Comparison of ENCODE assay signal across 8 cellular contexts in the genomic region with DNA sequence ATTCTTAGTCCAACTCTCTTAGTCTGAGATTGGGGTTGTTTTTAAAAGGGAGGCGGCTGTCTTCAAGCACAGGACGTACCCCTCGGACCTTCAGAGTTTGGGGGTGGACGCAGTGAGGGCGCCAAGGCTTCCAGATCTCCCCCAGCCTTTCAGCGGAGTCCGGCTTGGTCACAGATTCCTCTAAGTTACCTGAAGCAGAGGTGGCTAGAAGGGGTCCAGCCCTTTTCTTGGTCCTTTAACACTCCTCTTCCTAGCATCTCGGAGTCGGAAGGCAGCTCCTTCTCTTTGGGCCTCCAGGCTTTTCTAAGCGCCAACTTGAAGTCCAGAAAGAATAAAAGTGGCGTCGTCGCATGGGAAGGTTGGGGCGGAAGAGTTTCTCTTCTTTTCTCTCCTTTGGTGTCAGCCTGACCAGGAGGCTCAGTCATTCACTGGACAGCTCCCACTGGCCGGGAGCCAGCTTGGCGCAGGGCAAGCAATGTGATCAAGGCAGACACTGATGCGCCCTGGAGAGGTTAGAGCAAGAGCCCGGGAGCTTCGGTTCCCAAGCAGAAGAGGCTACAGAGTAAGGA. TPM values are rescaled to one million over a fixed set of nuclear protein-coding genes. Genes with fewer than 3 reads are reported as not detected.
DNase-seq lines count a peak whose midpoint lies in the region; ATAC-seq, FAIRE-seq and TF ChIP-seq lines count a peak whose summit lies in the region.

No MANE protein-coding gene starts in this region.

- TF ChIP-seq CTCF in A549 (IDR thresholded peaks at IDR 0.05) (no peak), endothelial cell of umbilical vein (IDR thresholded peaks at IDR 0.05; ENCODE audit: extremely low read depth in 1 of 2, insufficient read depth in 1 of 2, low read depth in 1 of 2, low read length in 2 of 2) (no peak), GM10266 (IDR thresholded peaks at IDR 0.05; ENCODE audit: control insufficient read depth, insufficient read depth, low read depth, missing control alignments) (no peak)

- intact Hi-C loops in endothelial cell of umbilical vein (cut with micrococcal nuclease), result loop anchor here (1.0 to 5.0 kb wide), 3 partner anchors 19 to 170 kb away; a partner anchor contains a TSS

- H3K9ac ChIP-seq in endothelial cell of umbilical vein (replicated peaks; ENCODE audit: extremely low read depth, insufficient read depth, low read length), result no peak overlapping the region

- H3K4me3 ChIP-seq in A549, result peak overlapping the region; percentile 62
- H3K4me3 ChIP-seq in endothelial cell of umbilical vein (replicated peaks in 1 of 3; ENCODE audit: insufficient read depth in 1 of 3, low read depth in 1 of 3, low read length in 3 of 3), result peak overlapping the region in 2 of 3 experiments; percentile 1 to 45
- peak overlapping the region; percentile 17 for H3K4me3 ChIP-seq in mononuclear cell (ENCODE audit: low read length)

- peaks cover 27 to 46% of the 10 kb centered on the region in 2 experiments for H3K27me3 ChIP-seq in endothelial cell of umbilical vein (ENCODE audit: control insufficient read depth in 2 of 2, insufficient read depth in 2 of 2, low read length in 2 of 2)
- peaks cover 95% of the 10 kb centered on the region for H3K27me3 ChIP-seq in mononuclear cell (ENCODE audit: insufficient read depth, low read length)

- DNase-seq in A549 (ENCODE audit: low read depth in 1 of 2, low spot score in 1 of 2) (peak; percentile 71 to 83), endothelial cell of umbilical vein (ENCODE audit: low read depth, low spot score) (peak; percentile 31), urothelium cell line (ENCODE audit: low spot score) (peak; percentile 83), GM10266 (ENCODE audit: extremely low spot score) (no peak)

- TF ChIP-seq EP300 in A549 (IDR thresholded peaks at IDR 0.05), result no peak

- TF ChIP-seq POLR2A in A549 (IDR thresholded peaks at IDR 0.05; ENCODE audit: low read length) (no peak), endothelial cell of umbilical vein (IDR thresholded peaks at IDR 0.05; ENCODE audit: low read depth, low read length) (no peak)

- peak overlapping the region; percentile 11 for H2AFZ ChIP-seq in endothelial cell of umbilical vein (ENCODE audit: low read depth, low read length)

- H3K4me2 ChIP-seq in A549 (peak overlapping the region; percentile 99), endothelial cell of umbilical vein (ENCODE audit: insufficient read depth, low read length) (peak overlapping the region; percentile 68)

- POLR2A ChIA-PET in A549 (lab: Yijun Ruan, JAX) (interaction anchor here (0.9 to 2.9 kb wide), 6 partner anchors 18 to 289 kb away, joined by 3 to 22 read pairs (median 4); a partner anchor contains a TSS), endothelial cell of umbilical vein (lab: Charles Lee) (no interaction called here)

- TF ChIP-seq RAD21 in A549 (conservative IDR thresholded peaks at IDR 0.05 in 1 of 2, IDR thresholded peaks at IDR 0.05 in 1 of 2), result no peak

- H4K20me1 ChIP-seq in endothelial cell of umbilical vein (replicated peaks; ENCODE audit: control insufficient read depth, extremely low read depth, insufficient read depth, low read length), result no peaks in the 10 kb centered on the region

- CTCF ChIA-PET in A549 (lab: Yijun Ruan, JAX) (interaction anchor here (0.5 to 4.6 kb wide), 13 partner anchors 16 to 339 kb away, joined by 3 to 30 read pairs (median 4); no protein-coding TSS in a partner anchor), endothelial cell of umbilical vein (lab: Charles Lee) (interaction anchor here (1.6 to 3.0 kb wide), 3 partner anchors 18 to 59 kb away, joined by 6 to 20 read pairs (median 17); no protein-coding TSS in a partner anchor)

- ATAC-seq in A549 (peak; percentile 63 to 69), GM19397 (IDR thresholded peaks at IDR 0.05; ENCODE audit: unreplicated experiment) (peak; percentile 1), SK-N-SH treated with all-trans-retinoic acid at 6 μM for 48 hours (peak; percentile 75), GM21786 (IDR thresholded peaks at IDR 0.05; ENCODE audit: unreplicated experiment) (no peak)

- H3K27ac ChIP-seq in A549, result peak overlapping the region; percentile 12 to 61; a peak in 4 of 6 replicates
- H3K27ac ChIP-seq in endothelial cell of umbilical vein (ENCODE audit: insufficient read depth, low read depth, low read length), result no peak overlapping the region

- BruUV-seq in endothelial cell of umbilical vein (replicated peaks; lab: Mats Ljungman, UMichigan), result no TSS peak

- H3K4me1 ChIP-seq in A549, result peaks cover 29% of the 10 kb centered on the region; the same call in 2 of the 3 replicates
- H3K4me1 ChIP-seq in endothelial cell of umbilical vein (ENCODE audit: control insufficient read depth, extremely low read depth, insufficient read depth, low read length), result peaks cover 24% of the 10 kb centered on the region
- H3K4me1 ChIP-seq in mononuclear cell (ENCODE audit: insufficient read depth, low read length), result peaks cover 32% of the 10 kb centered on the region

- no peaks in the 10 kb centered on the region for H3K79me2 ChIP-seq in endothelial cell of umbilical vein (ENCODE audit: control insufficient read depth, insufficient read depth, low read length)

- no peaks in the 10 kb centered on the region for H3K9me1 ChIP-seq in endothelial cell of umbilical vein (replicated peaks; ENCODE audit: control insufficient read depth, extremely low read depth, insufficient read depth, low read length)

- dilution Hi-C loops in endothelial cell of umbilical vein (cut with MboI; ENCODE audit: extremely low pct_ligation_motif_present, low sequenced_read_pairs), result no loop called here

- WGBS in A549 (ENCODE audit: missing lambda C conversion rate), result under 1% methylated on average over 19 of the region's 19 CpGs

- H3K9me3 ChIP-seq in A549 (peaks cover 4% of the 10 kb centered on the region; the same call in 1 of the 3 replicates), endothelial cell of umbilical vein (replicated peaks; ENCODE audit: control insufficient read depth, insufficient read depth, low read length) (no peaks in the 10 kb centered on the region), mononuclear cell (ENCODE audit: low read depth, low read length) (no peaks in the 10 kb centered on the region)

- no peak for FAIRE-seq in A549 (lab: Jason Lieb, UNC)
- FAIRE-seq in endothelial cell of umbilical vein (lab: Jason Lieb, UNC), result peak; percentile 40
- FAIRE-seq in urothelium cell line (lab: Jason Lieb, UNC), result no peak

- no peaks in the 10 kb centered on the region for H3K36me3 ChIP-seq in endothelial cell of umbilical vein (ENCODE audit: control insufficient read depth in 2 of 2, extremely low read depth in 1 of 2, insufficient read depth in 2 of 2, low read length in 2 of 2)

RNA-seq across cellular contexts. Expression of a gene that starts 9.6 kb away (rescaled TPM):
- polyA plus RNA-seq in A549 (2011; rRNA removed) (not detected in 2 replicates), A549 (2017; fragmentation: RNase III; extraction: RNeasy Plus Mini Kit Qiagen cat#74134 plus additional on column Dnase treatment) (not detected in 3 replicates), endothelial cell of umbilical vein (not detected in 2 replicates)
- polyA plus RNA-seq in A549 (2012; cell fraction: cytosol; rRNA removed), result not detected in 2 replicates
- not detected in 2 replicates for polyA plus RNA-seq in A549 (2012; cell fraction: nucleus; rRNA removed)
- not detected in 2 replicates for polyA minus RNA-seq in A549 (2011; rRNA and poly(A)+ RNA removed)
- total RNA-seq in endothelial cell of umbilical vein (not detected in 2 replicates), mononuclear cell (not detected)
- polyA plus RNA-seq in endothelial cell of umbilical vein (2011; cell fraction: cytosol; rRNA removed), result not detected in 2 replicates
- polyA plus RNA-seq in endothelial cell of umbilical vein (2011; cell fraction: nucleus; rRNA removed), result not detected in 2 replicates
- not detected in 2 replicates for polyA plus RNA-seq in endothelial cell of umbilical vein (2012)
- polyA minus RNA-seq in endothelial cell of umbilical vein, result not detected in 2 replicates
- polyA minus RNA-seq in endothelial cell of umbilical vein (2011; cell fraction: cytosol; rRNA and poly(A)+ RNA removed), result not detected
- not detected in 2 replicates for polyA minus RNA-seq in endothelial cell of umbilical vein (2011; cell fraction: nucleus; rRNA and poly(A)+ RNA removed)

RNA-seq across cellular contexts. Expression of a gene that starts 40.7 kb away (rescaled TPM):
- not detected in 2 replicates for polyA plus RNA-seq in A549 (2011; rRNA removed)
- not detected in 2 replicates for polyA plus RNA-seq in A549 (2012; cell fraction: cytosol; rRNA removed)
- not detected in 2 replicates for polyA plus RNA-seq in A549 (2012; cell fraction: nucleus; rRNA removed)
- polyA plus RNA-seq in A549 (2017; fragmentation: RNase III; extraction: RNeasy Plus Mini Kit Qiagen cat#74134 plus additional on column Dnase treatment), result not detected in 3 replicates
- not detected in 2 replicates for polyA minus RNA-seq in A549 (2011; rRNA and poly(A)+ RNA removed)
- total RNA-seq in endothelial cell of umbilical vein, result not detected in 2 replicates
- polyA plus RNA-seq in endothelial cell of umbilical vein, result not detected in 2 replicates
- polyA plus RNA-seq in endothelial cell of umbilical vein (2011; cell fraction: cytosol; rRNA removed), result not detected in 2 replicates
- polyA plus RNA-seq in endothelial cell of umbilical vein (2011; cell fraction: nucleus; rRNA removed), result not detected in 2 replicates
- not detected in 2 replicates for polyA plus RNA-seq in endothelial cell of umbilical vein (2012)
- polyA minus RNA-seq in endothelial cell of umbilical vein, result not detected in 2 replicates
- not detected for polyA minus RNA-seq in endothelial cell of umbilical vein (2011; cell fraction: cytosol; rRNA and poly(A)+ RNA removed)
- not detected in 2 replicates for polyA minus RNA-seq in endothelial cell of umbilical vein (2011; cell fraction: nucleus; rRNA and poly(A)+ RNA removed)
- total RNA-seq in mononuclear cell, result not detected

RNA-seq across cellular contexts. Expression of a gene that starts 44.1 kb away (rescaled TPM):
- not detected in 2 replicates for polyA plus RNA-seq in A549 (2011; rRNA removed)
- not detected in 2 replicates for polyA plus RNA-seq in A549 (2012; cell fraction: cytosol; rRNA removed)
- not detected in 2 replicates for polyA plus RNA-seq in A549 (2012; cell fraction: nucleus; rRNA removed)
- polyA plus RNA-seq in A549 (2017; fragmentation: RNase III; extraction: RNeasy Plus Mini Kit Qiagen cat#74134 plus additional on column Dnase treatment), result not detected in 3 replicates
- not detected in 2 replicates for polyA minus RNA-seq in A549 (2011; rRNA and poly(A)+ RNA removed)
- total RNA-seq in endothelial cell of umbilical vein, result not detected in 2 replicates
- not detected in 2 replicates for polyA plus RNA-seq in endothelial cell of umbilical vein
- not detected in 2 replicates for polyA plus RNA-seq in endothelial cell of umbilical vein (2011; cell fraction: cytosol; rRNA removed)
- polyA plus RNA-seq in endothelial cell of umbilical vein (2011; cell fraction: nucleus; rRNA removed), result not detected in 2 replicates
- not detected in 2 replicates for polyA plus RNA-seq in endothelial cell of umbilical vein (2012)
- polyA minus RNA-seq in endothelial cell of umbilical vein, result not detected in 2 replicates
- polyA minus RNA-seq in endothelial cell of umbilical vein (2011; cell fraction: cytosol; rRNA and poly(A)+ RNA removed), result not detected
- polyA minus RNA-seq in endothelial cell of umbilical vein (2011; cell fraction: nucleus; rRNA and poly(A)+ RNA removed), result not detected in 2 replicates
- not detected for total RNA-seq in mononuclear cell

RNA-seq across cellular contexts. Expression of a gene that starts 52.5 kb away (rescaled TPM):
- 77.4 and 134 TPM in 2 replicates for polyA plus RNA-seq in A549 (2011; rRNA removed)
- 11.1 and 15.0 TPM in 2 replicates for polyA plus RNA-seq in A549 (2012; cell fraction: cytosol; rRNA removed)
- polyA plus RNA-seq in A549 (2012; cell fraction: nucleus; rRNA removed), result 8.0 and 10.9 TPM in 2 replicates
- 5.8 to 10.6 TPM (median 8.6 TPM) in 3 replicates for polyA plus RNA-seq in A549 (2017; fragmentation: RNase III; extraction: RNeasy Plus Mini Kit Qiagen cat#74134 plus additional on column Dnase treatment)
- polyA minus RNA-seq in A549 (2011; rRNA and poly(A)+ RNA removed), result 53.7 and 118 TPM in 2 replicates
- total RNA-seq in endothelial cell of umbilical vein, result 6.9 and 8.7 TPM in 2 replicates
- 27.4 and 35.1 TPM in 2 replicates for polyA plus RNA-seq in endothelial cell of umbilical vein
- 20.2 and 22.4 TPM in 2 replicates for polyA plus RNA-seq in endothelial cell of umbilical vein (2011; cell fraction: cytosol; rRNA removed)
- polyA plus RNA-seq in endothelial cell of umbilical vein (2011; cell fraction: nucleus; rRNA removed), result 9.6 and 11.6 TPM in 2 replicates
- polyA plus RNA-seq in endothelial cell of umbilical vein (2012), result 8.7 and 11.3 TPM in 2 replicates
- 36.5 and 39.6 TPM in 2 replicates for polyA minus RNA-seq in endothelial cell of umbilical vein
- 2.0 TPM for polyA minus RNA-seq in endothelial cell of umbilical vein (2011; cell fraction: cytosol; rRNA and poly(A)+ RNA removed)
- polyA minus RNA-seq in endothelial cell of umbilical vein (2011; cell fraction: nucleus; rRNA and poly(A)+ RNA removed), result 2.9 and 3.7 TPM in 2 replicates
- 5.7 TPM for total RNA-seq in mononuclear cell

RNA-seq across cellular contexts. Expression of a gene that starts 56.7 kb away (rescaled TPM):
- polyA plus RNA-seq in A549 (2011; rRNA removed) (35.4 and 46.9 TPM in 2 replicates), A549 (2017; fragmentation: RNase III; extraction: RNeasy Plus Mini Kit Qiagen cat#74134 plus additional on column Dnase treatment) (6.5 to 10.5 TPM (median 10.2 TPM) in 3 replicates), endothelial cell of umbilical vein (11.2 and 12.2 TPM in 2 replicates)
- 10.5 and 11.6 TPM in 2 replicates for polyA plus RNA-seq in A549 (2012; cell fraction: cytosol; rRNA removed)
- 7.9 and 10.9 TPM in 2 replicates for polyA plus RNA-seq in A549 (2012; cell fraction: nucleus; rRNA removed)
- 19.4 and 35.5 TPM in 2 replicates for polyA minus RNA-seq in A549 (2011; rRNA and poly(A)+ RNA removed)
- total RNA-seq in endothelial cell of umbilical vein (5.7 and 6.2 TPM in 2 replicates), mononuclear cell (1.3 TPM)
- polyA plus RNA-seq in endothelial cell of umbilical vein (2011; cell fraction: cytosol; rRNA removed), result 9.9 and 10.4 TPM in 2 replicates
- 4.4 and 5.2 TPM in 2 replicates for polyA plus RNA-seq in endothelial cell of umbilical vein (2011; cell fraction: nucleus; rRNA removed)
- polyA plus RNA-seq in endothelial cell of umbilical vein (2012), result 6.6 and 7.8 TPM in 2 replicates
- polyA minus RNA-seq in endothelial cell of umbilical vein, result 8.2 and 9.7 TPM in 2 replicates
- 3.1 TPM for polyA minus RNA-seq in endothelial cell of umbilical vein (2011; cell fraction: cytosol; rRNA and poly(A)+ RNA removed)
- 1.7 and 3.8 TPM in 2 replicates for polyA minus RNA-seq in endothelial cell of umbilical vein (2011; cell fraction: nucleus; rRNA and poly(A)+ RNA removed)
